In the genomic region with DNA sequence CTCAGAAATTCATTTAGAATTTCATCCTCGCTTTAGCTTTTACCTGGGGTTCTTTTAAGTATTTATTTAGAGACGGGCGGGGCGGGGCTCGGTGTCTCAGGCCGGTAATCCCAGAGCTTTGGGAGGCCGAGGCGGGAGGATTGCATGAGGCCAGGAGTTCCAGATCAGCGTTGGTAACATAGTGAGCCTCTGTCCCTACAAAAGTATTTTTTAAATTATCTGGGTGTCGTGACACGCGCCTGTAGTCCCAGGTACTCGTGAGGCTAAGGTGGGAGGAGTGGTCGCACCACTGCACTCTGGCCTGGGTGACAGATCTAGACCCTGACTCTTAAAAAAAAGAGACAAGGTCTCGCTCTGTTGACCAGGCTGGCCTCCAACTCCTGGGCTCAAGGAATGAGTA, we compare ENCODE assay signal across 9 cellular contexts. TPM values are rescaled to one million over a fixed set of nuclear protein-coding genes. Genes with fewer than 3 reads are reported as not detected.
A peak's percentile ranks its signal among the peaks of the same experiment; 100 is the strongest.
DNase-seq lines count a peak whose midpoint lies in the region; ATAC-seq and TF ChIP-seq lines count a peak whose summit lies in the region.
"Had no signal": no experiment of that assay in that cellular context is flagged by ENCODE, and none has a peak within 500 bp of the region (broad histone marks: within the 10 kb centered on the region; RNA-seq: fewer than 3 reads in every experiment).

No MANE protein-coding gene starts in this region.

- H3K36me3 Mint-ChIP-seq in activated T-cell treated with anti-CD3 and anti-CD28 coated beads, Interleukin-2, amount 50 U/mL, for 24 hours (ENCODE audit: low read depth): peaks cover 57% of the 10 kb centered on the region
- H3K36me3 Mint-ChIP-seq in T-cell (peaks cover 10% of the 10 kb centered on the region), immature natural killer cell (peaks cover 8 to 15% (median 9%) of the 10 kb centered on the region in 3 donors)

- WGBS in testis, 2 donors: 64 to 77% methylated on average over 15 of the region's 15 CpGs

- POLR2A ChIA-PET in T-cell (lab: Charles Lee): no interaction called here

- H3K27ac Mint-ChIP-seq in activated T-cell treated with anti-CD3 and anti-CD28 coated beads, Interleukin-2, amount 50 U/mL, for 24 hours: peak overlapping the region; percentile 95
- H3K27ac Mint-ChIP-seq in T-cell: peak overlapping the region; percentile 98
- H3K27ac Mint-ChIP-seq in immature natural killer cell: peak overlapping the region; percentile 87 to 99 (median 99)

- peak overlapping the region; percentile 95 for H3K27ac ChIP-seq in testis

- no peaks in the 10 kb centered on the region for H3K9me3 Mint-ChIP-seq in activated T-cell treated with anti-CD3 and anti-CD28 coated beads, Interleukin-2, amount 50 U/mL, for 24 hours
- H3K9me3 Mint-ChIP-seq in T-cell (no peaks in the 10 kb centered on the region), immature natural killer cell (no peaks in the 10 kb centered on the region)

- peaks cover 10% of the 10 kb centered on the region for H3K4me1 ChIP-seq in testis

- CTCF ChIA-PET in T-cell (lab: Charles Lee): interaction anchor here in 1 of 2 donors (0.6 kb wide), 1 partner anchor 1000 kb away, joined by 3 read pairs; no protein-coding TSS in a partner anchor

- intact Hi-C loops in testis (cut with DNase I; ENCODE audit: low total_unique reads): no loop called here

- peak overlapping the region; percentile 91 to 96 for H3K4me3 ChIP-seq in testis

- H3K36me3 ChIP-seq in testis (ENCODE audit: low read depth, missing control alignments): no peaks in the 10 kb centered on the region

- H3K4me1 Mint-ChIP-seq in activated T-cell treated with anti-CD3 and anti-CD28 coated beads, Interleukin-2, amount 50 U/mL, for 24 hours (ENCODE audit: low read depth): peaks cover 36% of the 10 kb centered on the region
- peaks cover 29 to 33% (median 31%) of the 10 kb centered on the region in 3 donors for H3K4me1 Mint-ChIP-seq in T-cell
- peaks cover 41 to 46% of the 10 kb centered on the region in 2 donors for H3K4me1 Mint-ChIP-seq in immature natural killer cell

- no peaks in the 10 kb centered on the region for H3K27me3 Mint-ChIP-seq in activated T-cell treated with anti-CD3 and anti-CD28 coated beads, Interleukin-2, amount 50 U/mL, for 24 hours
- no peaks in the 10 kb centered on the region for H3K27me3 Mint-ChIP-seq in T-cell
- peaks cover 4 to 13% (median 5%) of the 10 kb centered on the region in 3 donors for H3K27me3 Mint-ChIP-seq in immature natural killer cell (ENCODE audit: low read depth in 3 of 3)

- H3K4me3 Mint-ChIP-seq in activated T-cell treated with anti-CD3 and anti-CD28 coated beads, Interleukin-2, amount 50 U/mL, for 24 hours: peak overlapping the region; percentile 96
- H3K4me3 Mint-ChIP-seq in T-cell (peak overlapping the region; percentile 98 to 99 (median 99)), immature natural killer cell (peak overlapping the region; percentile 35 to 99 (median 70))

- DNase-seq in activated T-cell treated with anti-CD3 and anti-CD28 coated beads, Interleukin-2, amount 50 U/mL, for 24 hours: no peak
- no peak for DNase-seq in activated T-cell treated with anti-CD3 and anti-CD28 coated beads, Interleukin-2, amount 50 U/mL, for 1 hour
- DNase-seq in T-cell: no peak
- no peak for DNase-seq in immature natural killer cell
- DNase-seq in testis: no peak
- DNase-seq in H4 (ENCODE audit: low spot score): no peak
- no peak for DNase-seq in GM10266 (ENCODE audit: extremely low spot score)
- no peak for DNase-seq in NCI-H748 treated with DMSO at 0.1 percent for 48 hours (lab: John Stamatoyannopoulos, UW)
- DNase-seq: T1000 had no signal

- TF ChIP-seq CTCF in testis (IDR thresholded peaks at IDR 0.05) (no peak), GM10266 (IDR thresholded peaks at IDR 0.05; ENCODE audit: control insufficient read depth, insufficient read depth, low read depth, missing control alignments) (no peak)

- no peak for ATAC-seq in T-cell (replicated peaks in 1 of 4)

- no peaks in the 10 kb centered on the region for H3K27me3 ChIP-seq in testis

- no peaks in the 10 kb centered on the region for H3K9me3 ChIP-seq in testis

- TF ChIP-seq POLR2A in testis (IDR thresholded peaks at IDR 0.05): no peak

RNA-seq across cellular contexts. Expression of a gene that starts 0.9 kb away (rescaled TPM):
- total RNA-seq in T-cell (10 to 100 TPM; 43.9 to 49.9 (median 45.1) TPM), testis (10 to 100 TPM; 28.5 to 32.5 TPM)
- polyA plus RNA-seq in immature natural killer cell (10 to 100 TPM; 26.4 to 30.6 (median 30.2) TPM), testis (ENCODE audit: insufficient read depth, low read depth, low replicate concordance) (27.5 TPM)
- 2.5 and 3.2 TPM in 2 replicates for total RNA-seq in H4 (2014; rRNA removed; shearing (Covaris generic))

RNA-seq across cellular contexts. Expression of a gene that starts 53.9 kb away (rescaled TPM):
- total RNA-seq in T-cell: 10 to 100 TPM in 2 of 5 donors, 1 to 10 TPM in 3; 5.9 to 10.5 (median 9.2) TPM
- 10 to 100 TPM; 18.5 to 37.6 (median 28.1) TPM for polyA plus RNA-seq in immature natural killer cell
- 10 to 100 TPM; 29.2 to 46.4 TPM for total RNA-seq in testis
- 61.7 TPM for polyA plus RNA-seq in testis (ENCODE audit: insufficient read depth, low read depth, low replicate concordance)
- 19.2 and 26.3 TPM in 2 replicates for total RNA-seq in H4 (2014; rRNA removed; shearing (Covaris generic))

RNA-seq across cellular contexts. Expression of a gene that starts 58.3 kb away (rescaled TPM):
- total RNA-seq in T-cell (10 to 100 TPM; 25.6 to 45.9 (median 26.6) TPM), testis (1 to 10 TPM in 1 of 2 donors, under 1 TPM in 1; 0.39 to 1.4 TPM)
- polyA plus RNA-seq in immature natural killer cell (100 to 1,000 TPM in 1 of 3 donors, 10 to 100 TPM in 2; 80.9 to 109 (median 83.6) TPM), testis (ENCODE audit: insufficient read depth, low read depth, low replicate concordance) (1.6 TPM)
- total RNA-seq in H4 (2014; rRNA removed; shearing (Covaris generic)): 0.62 and 0.68 TPM in 2 replicates

Comparison
In these comparisons a context has a peak if more than half of its experiments do, and no peak if none do; other contexts are left out.
1. RNA of a gene that starts 58.3 kb away (total RNA-seq): 25.6 to 45.9 TPM in T-cell; 0.39 to 1.4 TPM in testis and 0.62 to 0.68 TPM in H4; every median in the first group is over 10 times any median in the second.
2. Peak in every context shown above with its lines, with median percentiles within 50 percentile points of each other: H3K27ac Mint-ChIP-seq and H3K4me3 Mint-ChIP-seq.